ENCODE assay signal across 10 cellular contexts in the genomic region with DNA sequence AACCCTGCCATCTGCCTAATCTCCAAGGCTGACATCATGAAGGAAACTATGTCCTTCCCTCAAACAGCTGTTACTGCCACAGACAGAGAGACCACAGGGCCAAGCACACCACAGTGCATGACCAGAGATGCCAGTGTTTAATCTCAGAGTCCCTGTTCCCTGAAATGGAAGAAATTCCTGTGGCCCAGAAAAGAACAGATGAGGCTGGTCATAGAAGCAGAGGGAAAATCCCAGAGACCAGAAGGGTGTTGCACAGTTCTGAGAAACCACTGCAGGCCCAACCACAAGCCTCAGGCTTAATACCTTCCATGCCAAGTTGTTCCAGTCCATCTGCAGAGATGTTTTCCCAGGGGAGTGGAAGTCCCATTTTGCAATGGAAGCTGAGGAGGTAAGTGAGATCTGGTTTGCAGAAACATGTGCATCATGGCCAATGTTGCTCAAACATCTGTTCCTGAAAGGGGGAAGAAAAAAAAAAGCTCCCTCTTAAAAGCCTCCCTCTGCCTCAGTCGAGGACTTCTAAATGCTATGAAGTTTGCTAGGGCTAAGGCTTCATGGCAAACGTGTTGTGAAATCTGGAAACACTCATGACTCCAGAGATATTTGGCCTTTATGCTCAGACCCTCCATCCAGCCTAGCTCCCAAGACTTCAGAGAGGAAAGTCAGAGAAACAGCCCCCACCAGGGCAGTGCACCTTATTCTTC.
DNase-seq lines count a peak whose midpoint lies in the region; ATAC-seq and TF ChIP-seq lines count a peak whose summit lies in the region.
"Had no signal": no experiment of that assay in that cellular context is flagged by ENCODE, and none has a peak within 500 bp of the region (broad histone marks: within the 10 kb centered on the region; RNA-seq: fewer than 3 reads in every experiment).

No MANE protein-coding gene starts in this region.

- in situ Hi-C loops in GM23248 (cut with MboI) = loop anchor here (5.0 to 10.0 kb wide), 3 partner anchors 198 to 720 kb away; a partner anchor contains a TSS

- TF ChIP-seq CTCF in left ventricle myocardium inferior (IDR thresholded peaks at IDR 0.05; ENCODE audit: borderline replicate concordance) = no peak
- no peak for TF ChIP-seq CTCF in smooth muscle cell (IDR thresholded peaks at IDR 0.05; ENCODE audit: borderline replicate concordance, insufficient read depth, poor library complexity, severe bottlenecking)
- no peak for TF ChIP-seq CTCF in activated CD8-positive, alpha-beta T cell treated with anti-CD3 and anti-CD28 coated beads for 36 hours (IDR thresholded peaks at IDR 0.05)

- H3K4me1 Mint-ChIP-seq in activated CD8-positive, alpha-beta T cell treated with anti-CD3 and anti-CD28 coated beads for 36 hours (ENCODE audit: low read depth) = peaks cover 37% of the 10 kb centered on the region

- H2AFZ ChIP-seq in GM23248 (no peak overlapping the region), smooth muscle cell (ENCODE audit: low read depth) (no peak overlapping the region)

- peaks cover 6% of the 10 kb centered on the region for H3K27me3 Mint-ChIP-seq in activated CD8-positive, alpha-beta T cell treated with anti-CD3 and anti-CD28 coated beads for 36 hours

- H3K4me2 ChIP-seq in GM23248 (ENCODE audit: unreplicated experiment) = no peak overlapping the region
- H3K4me2 ChIP-seq in smooth muscle cell = peak overlapping the region; percentile 48

- intact Hi-C loops in left ventricle myocardium inferior (cut with micrococcal nuclease) = loop anchor here (5.0 to 10.0 kb wide), 2 partner anchors 410 to 728 kb away; no protein-coding TSS in a partner anchor
- intact Hi-C loops in activated CD8-positive, alpha-beta T cell treated with anti-CD3 and anti-CD28 coated beads for 36 hours (cut with micrococcal nuclease) = loop anchor here (10.0 kb wide), 3 partner anchors 210 to 420 kb away; no protein-coding TSS in a partner anchor

- no peaks in the 10 kb centered on the region for H3K9me3 ChIP-seq in GM23248 (ENCODE audit: low read depth)
- H3K9me3 ChIP-seq in left ventricle myocardium inferior (replicated peaks) = peaks cover 12% of the 10 kb centered on the region
- H3K9me3 ChIP-seq in smooth muscle cell (replicated peaks; ENCODE audit: low read depth) = no peaks in the 10 kb centered on the region

- no peaks in the 10 kb centered on the region for H3K36me3 ChIP-seq in GM23248 (ENCODE audit: low read depth)
- H3K36me3 ChIP-seq in left ventricle myocardium inferior = no peaks in the 10 kb centered on the region
- no peaks in the 10 kb centered on the region for H3K36me3 ChIP-seq in smooth muscle cell (ENCODE audit: low read depth)

- H4K20me1 ChIP-seq in GM23248 (ENCODE audit: insufficient read depth) (no peaks in the 10 kb centered on the region), smooth muscle cell (ENCODE audit: low read depth) (no peaks in the 10 kb centered on the region)

- H3K79me2 ChIP-seq in GM23248 (ENCODE audit: insufficient read depth) (no peaks in the 10 kb centered on the region), smooth muscle cell (ENCODE audit: low read depth) (no peaks in the 10 kb centered on the region)

- H3K4me3 Mint-ChIP-seq in activated CD8-positive, alpha-beta T cell treated with anti-CD3 and anti-CD28 coated beads for 36 hours = no peak overlapping the region

- H3K9me2 ChIP-seq in GM23248 (ENCODE audit: insufficient read depth) = no peaks in the 10 kb centered on the region

- CTCF ChIA-PET in activated CD8-positive, alpha-beta T cell treated with anti-CD3 and anti-CD28 coated beads for 36 hours (lab: Charles Lee) = interaction anchor here (0.9 to 3.7 kb wide), 18 partner anchors 9 to 728 kb away, joined by 3 to 29 read pairs (median 5); no protein-coding TSS in a partner anchor

- 11 to 14% methylated on average over 2 of the region's 2 CpGs for WGBS in GM23248 (ENCODE audit: low coverage in 1 of 2, low lambda C conversion rate in 2 of 2, missing lambda C conversion rate in 2 of 2), 2 experiments
- 6% methylated on average over 2 of the region's 2 CpGs for WGBS in smooth muscle cell (ENCODE audit: low lambda C conversion rate)

- POLR2A ChIA-PET in activated CD8-positive, alpha-beta T cell treated with anti-CD3 and anti-CD28 coated beads for 36 hours (lab: Charles Lee) = no interaction called here

- H3K27ac ChIP-seq in GM23248 = peak overlapping the region; percentile 66
- peak overlapping the region; percentile 85 for H3K27ac ChIP-seq in left ventricle myocardium inferior (replicated peaks)
- H3K27ac ChIP-seq in smooth muscle cell (ENCODE audit: low read depth) = peak overlapping the region; percentile 81

- ATAC-seq in GM19455 (IDR thresholded peaks at IDR 0.05; ENCODE audit: unreplicated experiment) (no peak), GM19452 (IDR thresholded peaks at IDR 0.05; ENCODE audit: unreplicated experiment) (no peak)
- no peak for ATAC-seq in activated CD8-positive, alpha-beta T cell treated with anti-CD3 and anti-CD28 coated beads for 36 hours
- ATAC-seq: HepG2 had no signal

- H3K4me1 ChIP-seq in GM23248 (ENCODE audit: insufficient read depth) (peaks cover 15% of the 10 kb centered on the region), left ventricle myocardium inferior (peaks cover 46% of the 10 kb centered on the region), smooth muscle cell (ENCODE audit: low read depth) (peaks cover 11% of the 10 kb centered on the region)

- H3K27me3 ChIP-seq in GM23248 (replicated peaks; ENCODE audit: insufficient read depth) = no peaks in the 10 kb centered on the region
- no peaks in the 10 kb centered on the region for H3K27me3 ChIP-seq in left ventricle myocardium inferior (ENCODE audit: low read depth)
- no peaks in the 10 kb centered on the region for H3K27me3 ChIP-seq in smooth muscle cell (ENCODE audit: low read depth)

- peaks cover 33% of the 10 kb centered on the region for H3K9me3 Mint-ChIP-seq in activated CD8-positive, alpha-beta T cell treated with anti-CD3 and anti-CD28 coated beads for 36 hours

- H3K9ac ChIP-seq in GM23248 (peak overlapping the region; percentile 42), smooth muscle cell (ENCODE audit: low read depth) (no peak overlapping the region)

- DNase-seq in GM23248 (peak; percentile 89), astrocyte of the hippocampus (ENCODE audit: low read depth, low spot score) (peak; percentile 95), left ventricle myocardium inferior (no peak), smooth muscle cell (lab: John Stamatoyannopoulos, UW; ENCODE audit: unreplicated experiment) (peak; percentile 66), NCI-H1048 (lab: John Stamatoyannopoulos, UW) (no peak)
- no peak for DNase-seq in activated CD8-positive, alpha-beta T cell treated with anti-CD3 and anti-CD28 coated beads for 36 hours

- H3F3A ChIP-seq in GM23248 (ENCODE audit: insufficient read depth) (peaks cover 23% of the 10 kb centered on the region), smooth muscle cell (ENCODE audit: low read depth) (peaks cover 19% of the 10 kb centered on the region)

- H3K27ac Mint-ChIP-seq in activated CD8-positive, alpha-beta T cell treated with anti-CD3 and anti-CD28 coated beads for 36 hours = no peak overlapping the region
- H3K27ac Mint-ChIP-seq: progenitor cell of endocrine pancreas had no signal

- H3K36me3 Mint-ChIP-seq in activated CD8-positive, alpha-beta T cell treated with anti-CD3 and anti-CD28 coated beads for 36 hours (ENCODE audit: low read depth) = peaks cover 11% of the 10 kb centered on the region

- H3K4me3 ChIP-seq in GM23248 = no peak overlapping the region
- H3K4me3 ChIP-seq in left ventricle myocardium inferior = no peak overlapping the region
- H3K4me3 ChIP-seq in smooth muscle cell = no peak overlapping the region

Comparison
In these comparisons a context has a peak if more than half of its experiments do, and no peak if none do; other contexts are left out.
1. DNase-seq: peak in GM23248 (single experiment), astrocyte of the hippocampus (single experiment) and smooth muscle cell (single experiment); none in left ventricle myocardium inferior (single experiment), activated CD8-positive, alpha-beta T cell treated with anti-CD3 and anti-CD28 coated beads for 36 hours (single experiment) and NCI-H1048 (single experiment).
2. Peak in every context shown above with its lines, with median percentiles within 50 percentile points of each other: H3K27ac ChIP-seq.